ENCODE assay signal across 3 cellular contexts in genomic region chr7:144325868-144326267, GRCh38. TPM values are rescaled to one million over a fixed set of nuclear protein-coding genes. Genes with fewer than 3 reads are reported as not detected.
"Had no signal": no experiment of that assay in that cellular context is flagged by ENCODE, and none has a peak within 500 bp of the region (broad histone marks: within the 10 kb centered on the region; RNA-seq: fewer than 3 reads in every experiment).

No MANE protein-coding gene starts in this region.

RNA-seq across cellular contexts. Expression of gene OR2A1, which starts 13.6 kb away (rescaled TPM):
- total RNA-seq: LHCN-M2, MCF 10A, NCI-H460 had no signal
